Comparison of ENCODE assay signal across 8 cellular contexts in the genomic region with DNA sequence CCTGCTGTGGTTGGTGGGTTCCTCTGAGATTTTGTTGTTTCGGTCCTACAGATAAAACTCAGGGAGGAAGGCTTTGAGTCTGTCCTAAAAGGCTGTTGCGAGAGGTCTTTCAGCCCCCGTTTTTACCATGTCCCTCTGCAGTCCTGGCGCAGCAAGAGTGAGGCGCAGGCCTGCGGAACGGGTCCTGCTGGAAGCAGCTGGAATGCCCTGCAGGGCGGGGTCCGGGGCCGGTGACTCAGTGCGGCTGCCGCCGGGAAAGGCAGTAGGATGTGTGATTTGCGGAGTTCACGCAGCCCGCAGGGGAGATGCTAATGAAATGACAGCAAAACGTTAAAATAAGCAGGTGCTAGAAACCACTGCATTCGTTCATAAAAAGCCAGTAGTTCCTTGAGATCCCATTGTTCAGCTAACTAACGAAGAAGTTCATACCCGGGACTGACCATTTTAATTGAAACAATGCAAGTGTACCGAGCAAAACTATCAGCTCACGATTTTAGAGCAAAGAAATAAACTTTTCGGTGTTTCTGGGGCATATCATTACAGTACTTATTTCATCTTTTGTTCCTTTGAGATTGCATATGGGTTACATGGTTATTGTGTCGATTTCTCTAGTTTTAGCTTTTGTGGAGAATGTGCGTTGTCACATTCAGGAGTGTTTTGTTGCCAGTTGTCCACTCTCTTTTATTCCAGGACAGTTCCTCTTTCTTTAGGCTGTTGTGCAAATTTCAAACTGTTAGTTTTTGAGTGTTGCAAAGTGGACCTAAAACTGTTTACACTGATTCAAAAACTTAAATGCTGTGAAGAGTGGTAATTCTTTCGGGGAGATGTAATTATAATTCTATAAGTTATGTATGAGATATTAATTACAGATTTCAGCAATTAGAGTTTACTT. TPM values are rescaled to one million over a fixed set of nuclear protein-coding genes. Genes with fewer than 3 reads are reported as not detected.
DNase-seq lines count a peak whose midpoint lies in the region; ATAC-seq and TF ChIP-seq lines count a peak whose summit lies in the region.

No MANE protein-coding gene starts in this region.

- H3K27ac Mint-ChIP-seq in activated B cell treated with CpG ODN at 0.5 μM for 24 hours = no peak overlapping the region

- H3K4me3 ChIP-seq in ectodermal cell (ENCODE audit: insufficient read depth, low read depth, low read length) (peak overlapping the region; percentile 95), lower lobe of right lung (peak overlapping the region; percentile 74)

- no peaks in the 10 kb centered on the region for H3K9me3 Mint-ChIP-seq in activated B cell treated with CpG ODN at 0.5 μM for 24 hours

- peaks cover 25% of the 10 kb centered on the region for H3K4me1 Mint-ChIP-seq in activated B cell treated with CpG ODN at 0.5 μM for 24 hours

- H3K36me3 ChIP-seq in ectodermal cell (ENCODE audit: control insufficient read depth, insufficient read depth, low read length) (peaks cover 3% of the 10 kb centered on the region), lower lobe of right lung (no peaks in the 10 kb centered on the region)

- peak; percentile 92 for DNase-seq in AG20443 (ENCODE audit: low spot score)
- peak; percentile 81 for DNase-seq in NCI-H2227 (lab: John Stamatoyannopoulos, UW; ENCODE audit: unreplicated experiment)
- DNase-seq in activated B cell treated with CpG ODN at 0.5 μM for 24 hours = peak; percentile 25
- DNase-seq in lower lobe of right lung = peak; percentile 81
- DNase-seq in stimulated activated CD8-positive, alpha-beta memory T cell treated with anti-CD3 and anti-CD28 coated beads, Interleukin-4, amount 100 ng/mL, for 24 hours (ENCODE audit: low read depth) = peak; percentile 29

- H3K4me3 Mint-ChIP-seq in activated B cell treated with CpG ODN at 0.5 μM for 24 hours = peak overlapping the region; percentile 76

- intact Hi-C loops in activated B cell treated with CpG ODN at 0.5 μM for 24 hours (cut with micrococcal nuclease) (loop anchor here (5.0 kb wide), 1 partner anchor 238 kb away; the partner anchor contains the start of gene EEPD1), lower lobe of right lung (cut with DNase I) (no loop called here)

- H3K27ac ChIP-seq in ectodermal cell (ENCODE audit: insufficient read depth, low read depth, low read length, poor library complexity, severe bottlenecking) (peak overlapping the region; percentile 83), lower lobe of right lung (peak overlapping the region; percentile 70)

- POLR2A ChIA-PET in activated B cell treated with CpG ODN at 0.5 μM for 24 hours (lab: Charles Lee) = no interaction called here

- peaks cover 7% of the 10 kb centered on the region for H3K27me3 Mint-ChIP-seq in activated B cell treated with CpG ODN at 0.5 μM for 24 hours

- CTCF ChIA-PET in activated B cell treated with CpG ODN at 0.5 μM for 24 hours (lab: Charles Lee) = interaction anchor here (1.5 kb wide), 1 partner anchor 23 kb away, joined by 6 read pairs; a partner anchor contains a TSS

- TF ChIP-seq CTCF in activated B cell treated with CpG ODN at 0.5 μM for 24 hours (IDR thresholded peaks at IDR 0.05) (no peak), lower lobe of right lung (IDR thresholded peaks at IDR 0.05) (no peak)

- no peaks in the 10 kb centered on the region for H3K27me3 ChIP-seq in ectodermal cell (ENCODE audit: control insufficient read depth, insufficient read depth, low read length, poor library complexity, severe bottlenecking)
- no peaks in the 10 kb centered on the region for H3K27me3 ChIP-seq in lower lobe of right lung (ENCODE audit: low read depth)

- no peaks in the 10 kb centered on the region for H3K36me3 Mint-ChIP-seq in activated B cell treated with CpG ODN at 0.5 μM for 24 hours (ENCODE audit: low read depth)

- peak; percentile 31 for ATAC-seq in GM18909 (IDR thresholded peaks at IDR 0.05; ENCODE audit: poor library complexity, unreplicated experiment)
- ATAC-seq in HG03159 (IDR thresholded peaks at IDR 0.05; ENCODE audit: unreplicated experiment) = peak; percentile 34
- peak; percentile 5 for ATAC-seq in activated B cell treated with CpG ODN at 0.5 μM for 24 hours (ENCODE audit: low read depth)
- ATAC-seq in lower lobe of right lung = peak; percentile 86 to 88

- H3K4me1 ChIP-seq in ectodermal cell (ENCODE audit: control insufficient read depth, insufficient read depth, low read length) (peaks cover 8% of the 10 kb centered on the region), lower lobe of right lung (peaks cover 24% of the 10 kb centered on the region)

- WGBS in ectodermal cell, 2 experiments = 1% methylated on average over 23 to 25 of the region's 26 CpGs

- H3K9me3 ChIP-seq in ectodermal cell (ENCODE audit: control insufficient read depth, low read length) = no peaks in the 10 kb centered on the region
- H3K9me3 ChIP-seq in lower lobe of right lung = no peaks in the 10 kb centered on the region

RNA-seq across cellular contexts. Expression of gene ANLN, which starts 0.8 kb away (rescaled TPM):
- total RNA-seq in activated B cell treated with CpG ODN at 0.5 μM for 24 hours (0.29 and 0.73 TPM in 2 replicates), lower lobe of right lung (3.9 TPM)
- 65.0 TPM for polyA plus RNA-seq in ectodermal cell (2013, experiment 1 of 4)
- 58.0 TPM for polyA plus RNA-seq in ectodermal cell (2013, experiment 2 of 4)
- polyA plus RNA-seq in ectodermal cell (2013, experiment 3 of 4) = 67.9 TPM
- 62.8 TPM for polyA plus RNA-seq in ectodermal cell (2013, experiment 4 of 4)

Comparison
In these comparisons a context has a peak if more than half of its experiments do, and no peak if none do; other contexts are left out.
1. Peak in every context shown above with its lines: DNase-seq, ATAC-seq, H3K4me3 ChIP-seq and H3K27ac ChIP-seq.
2. DNase-seq: peak in every context shown above with its lines; median percentile 92 in AG20443; 81 in NCI-H2227; 81 in lower lobe of right lung; 29 in stimulated activated CD8-positive, alpha-beta memory T cell treated with anti-CD3 and anti-CD28 coated beads, Interleukin-4, amount 100 ng/mL, for 24 hours; 25 in activated B cell treated with CpG ODN at 0.5 μM for 24 hours.
3. ATAC-seq: peak in every context shown above with its lines; median percentile 87 in lower lobe of right lung; 34 in HG03159; 31 in GM18909; 5 in activated B cell treated with CpG ODN at 0.5 μM for 24 hours.